In the genomic region with DNA sequence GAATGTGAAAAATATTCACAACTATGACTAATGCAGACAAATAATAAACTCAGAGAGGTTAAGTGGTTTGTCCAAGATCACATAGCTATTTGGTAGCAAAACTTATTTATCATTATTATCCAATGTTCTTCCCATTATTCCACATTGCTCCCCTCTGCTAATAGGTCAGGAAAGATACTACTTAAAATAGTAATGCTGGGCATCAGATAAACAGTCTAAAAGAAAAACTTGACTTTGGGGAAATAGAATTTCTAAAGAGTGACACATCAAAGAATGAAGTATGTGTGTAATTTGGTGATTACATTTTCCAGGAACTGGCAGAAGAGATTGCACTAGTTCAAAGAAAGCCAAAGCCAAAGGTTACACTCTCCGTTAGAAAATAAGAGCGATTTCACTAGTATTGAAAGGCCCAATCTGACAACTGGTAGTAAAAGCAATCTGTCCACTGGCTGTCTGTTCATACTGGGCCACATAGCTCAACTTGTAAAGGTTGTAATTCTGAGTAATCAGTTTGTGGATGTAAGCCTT, we compare ENCODE assay signal across 14 cellular contexts.
DNase-seq lines count a peak whose midpoint lies in the region; ATAC-seq lines count a peak whose summit lies in the region.
"Had no signal": no experiment of that assay in that cellular context is flagged by ENCODE, and none has a peak within 500 bp of the region (broad histone marks: within the 10 kb centered on the region; RNA-seq: fewer than 3 reads in every experiment).

No MANE protein-coding gene starts in this region.

- intact Hi-C loops in activated CD4-positive, alpha-beta memory T cell treated with anti-CD3 and anti-CD28 coated beads for 36 hours (cut with micrococcal nuclease): loop anchor here (2.0 kb wide), 1 partner anchor 377 kb away; a partner anchor contains a TSS
- intact Hi-C loops in aorta (cut with DNase I): no loop called here

- no peaks in the 10 kb centered on the region for H3K9me3 ChIP-seq in aorta (ENCODE audit: control insufficient read depth, low read length)
- H3K9me3 ChIP-seq: testis had no signal

- POLR2A ChIA-PET in activated CD4-positive, alpha-beta memory T cell treated with anti-CD3 and anti-CD28 coated beads for 36 hours (lab: Charles Lee): no interaction called here

- H3K27ac Mint-ChIP-seq in activated naive CD4-positive, alpha-beta T cell treated with anti-CD3 and anti-CD28 coated beads, Interleukin-2, amount 10 ng/mL, durations not matched to agents 7 days and 5 days: peak overlapping the region; percentile 75
- H3K27ac Mint-ChIP-seq in activated CD4-positive, alpha-beta memory T cell treated with anti-CD3 and anti-CD28 coated beads for 36 hours: peak overlapping the region; percentile 13
- H3K27ac Mint-ChIP-seq: CD8-positive, alpha-beta T cell had no signal

- 9 to 19% methylated on average over 2 of the region's 2 CpGs for WGBS in aorta, 2 donors

- H3K36me3 Mint-ChIP-seq in activated naive CD4-positive, alpha-beta T cell treated with anti-CD3 and anti-CD28 coated beads, Interleukin-2, amount 10 ng/mL, durations not matched to agents 7 days and 5 days: peaks cover 6% of the 10 kb centered on the region
- H3K36me3 Mint-ChIP-seq in activated CD4-positive, alpha-beta memory T cell treated with anti-CD3 and anti-CD28 coated beads for 36 hours: no peaks in the 10 kb centered on the region
- H3K36me3 Mint-ChIP-seq: CD8-positive, alpha-beta T cell had no signal

- H3K4me3 ChIP-seq in aorta (ENCODE audit: low read length in 2 of 2): no peak overlapping the region
- H3K4me3 ChIP-seq: testis had no signal

- H3K4me1 ChIP-seq in aorta (ENCODE audit: control insufficient read depth in 1 of 2, insufficient read depth in 2 of 2, low read length in 2 of 2): peaks cover 5 to 11% of the 10 kb centered on the region in 2 donors
- H3K4me1 ChIP-seq: testis had no signal

- H3K4me1 Mint-ChIP-seq in activated naive CD4-positive, alpha-beta T cell treated with anti-CD3 and anti-CD28 coated beads, Interleukin-2, amount 10 ng/mL, durations not matched to agents 7 days and 5 days: peaks cover 45% of the 10 kb centered on the region
- H3K4me1 Mint-ChIP-seq in activated CD4-positive, alpha-beta memory T cell treated with anti-CD3 and anti-CD28 coated beads for 36 hours (ENCODE audit: low read depth): peaks cover 4% of the 10 kb centered on the region

- no peaks in the 10 kb centered on the region for H3K36me3 ChIP-seq in aorta (ENCODE audit: control insufficient read depth in 1 of 2, insufficient read depth in 2 of 2, low read length in 1 of 2)

- CTCF ChIA-PET in activated naive CD4-positive, alpha-beta T cell treated with anti-CD3 and anti-CD28 coated beads, Interleukin-2, amount 10 ng/mL, durations not matched to agents 7 days and 5 days (lab: Charles Lee): no interaction called here
- CTCF ChIA-PET in activated CD4-positive, alpha-beta memory T cell treated with anti-CD3 and anti-CD28 coated beads for 36 hours (lab: Charles Lee): interaction anchor here (1.3 kb wide), 1 partner anchor 46 kb away, joined by 4 read pairs; no protein-coding TSS in a partner anchor

- H3K27me3 ChIP-seq in aorta (ENCODE audit: control insufficient read depth in 1 of 2, insufficient read depth in 2 of 2, low read length in 1 of 2): no peaks in the 10 kb centered on the region
- H3K27me3 ChIP-seq: testis had no signal

- H3K27ac ChIP-seq in aorta (ENCODE audit: low read depth in 1 of 2, low read length in 2 of 2): no peak overlapping the region
- H3K27ac ChIP-seq: testis had no signal

- peak overlapping the region; percentile 49 for H3K4me3 Mint-ChIP-seq in activated naive CD4-positive, alpha-beta T cell treated with anti-CD3 and anti-CD28 coated beads, Interleukin-2, amount 10 ng/mL, durations not matched to agents 7 days and 5 days
- H3K4me3 Mint-ChIP-seq in activated CD4-positive, alpha-beta memory T cell treated with anti-CD3 and anti-CD28 coated beads for 36 hours: no peak overlapping the region
- H3K4me3 Mint-ChIP-seq: CD8-positive, alpha-beta T cell had no signal

- DNase-seq in activated naive CD4-positive, alpha-beta T cell treated with anti-CD3 and anti-CD28 coated beads, Interleukin-2, amount 10 ng/mL, durations not matched to agents 7 days and 5 days: no peak
- no peak for DNase-seq in activated naive CD4-positive, alpha-beta T cell treated with Interleukin-2 at 50 U/mL for 16 hours
- no peak for DNase-seq in activated CD4-positive, alpha-beta memory T cell treated with anti-CD3 and anti-CD28 coated beads for 36 hours
- peak; percentile 7 for DNase-seq in glomerular visceral epithelial cell (ENCODE audit: extremely low spot score)
- no peak for DNase-seq in stimulated activated naive CD8-positive, alpha-beta T cell treated with anti-CD3 and anti-CD28 coated beads, Interleukin-15, Interleukin-2, amounts not matched to agents 100 U/mL and 50 U/mL, for 24 hours
- no peak for DNase-seq in aorta
- no peak for DNase-seq in NCI-H2029 (lab: John Stamatoyannopoulos, UW)
- no peak for DNase-seq in amniotic stem cell (lab: John Stamatoyannopoulos, UW)
- DNase-seq: activated CD4-positive, CD25-positive, alpha-beta regulatory T cell; caudate nucleus; CD8-positive, alpha-beta T cell; head of caudate nucleus; stimulated activated CD4-positive, alpha-beta T cell treated with anti-CD3 and anti-CD28 coated beads, Interleukin-1b, Interleukin-23, amount 100 ng/mL, for 48 hours; testis had no signal

- peak; percentile 43 for ATAC-seq in stimulated activated naive CD8-positive, alpha-beta T cell treated with anti-CD3 and anti-CD28 coated beads, Interleukin-15, Interleukin-2, amounts not matched to agents 100 U/mL and 50 U/mL, for 24 hours
- ATAC-seq in aorta (ENCODE audit: low FRiP score): no peak
- ATAC-seq: CD8-positive, alpha-beta T cell had no signal

- H3K27me3 Mint-ChIP-seq in activated naive CD4-positive, alpha-beta T cell treated with anti-CD3 and anti-CD28 coated beads, Interleukin-2, amount 10 ng/mL, durations not matched to agents 7 days and 5 days: peaks cover 3% of the 10 kb centered on the region
- H3K27me3 Mint-ChIP-seq in activated CD4-positive, alpha-beta memory T cell treated with anti-CD3 and anti-CD28 coated beads for 36 hours: peaks cover 5% of the 10 kb centered on the region

- peaks cover 5% of the 10 kb centered on the region for H3K9me3 Mint-ChIP-seq in activated naive CD4-positive, alpha-beta T cell treated with anti-CD3 and anti-CD28 coated beads, Interleukin-2, amount 10 ng/mL, durations not matched to agents 7 days and 5 days
- H3K9me3 Mint-ChIP-seq in activated CD4-positive, alpha-beta memory T cell treated with anti-CD3 and anti-CD28 coated beads for 36 hours: no peaks in the 10 kb centered on the region
- H3K9me3 Mint-ChIP-seq: CD8-positive, alpha-beta T cell had no signal
